Comparison of ENCODE assay signal across 16 cellular contexts in the genomic region with DNA sequence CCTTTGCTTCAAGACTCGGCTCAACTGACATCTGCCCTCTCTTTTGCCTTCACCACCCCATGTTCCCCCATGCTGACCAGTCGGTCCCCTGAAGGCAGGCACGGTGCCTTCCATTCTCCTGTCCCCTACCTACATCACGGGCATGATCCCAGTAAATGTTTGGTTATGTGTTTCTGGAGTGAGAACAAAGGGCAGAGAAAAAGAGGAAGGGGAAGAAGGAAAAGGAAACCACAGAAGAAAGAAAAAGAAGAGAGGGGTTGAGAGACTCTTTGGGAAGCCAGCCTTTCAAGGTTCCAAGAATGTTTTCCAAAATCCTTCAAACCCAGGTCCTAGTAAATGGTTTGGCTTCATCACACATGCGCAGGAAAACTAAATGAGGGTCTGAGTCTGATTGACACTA.
"Had no signal": no experiment of that assay in that cellular context is flagged by ENCODE, and none has a peak within 500 bp of the region (broad histone marks: within the 10 kb centered on the region; RNA-seq: fewer than 3 reads in every experiment).

No MANE protein-coding gene starts in this region.

- H3K36me3 Mint-ChIP-seq: stimulated activated memory B cell treated with anti-CD40 and anti-IgM and Interleukin-4, amounts not matched to agents 10 μg/mL and 1 μg/mL and 100 μg/mL, for 72 hours had no signal

- H3K9me3 ChIP-seq: body of pancreas, right lobe of liver, spleen, upper lobe of right lung had no signal

- DNase-seq: activated CD4-positive, alpha-beta T cell treated with anti-CD3 and anti-CD28 coated beads, Interleukin-2, amount 50 U/mL, for 4 hours; activated naive CD4-positive, alpha-beta T cell treated with anti-CD3 and anti-CD28 coated beads, Interleukin-2, amount 50 U/mL, for 16 hours; activated T-cell treated with anti-CD3 and anti-CD28 coated beads, Interleukin-2, amount 50 U/mL, for 1 hour; effector memory CD8-positive, alpha-beta T cell; left colon; posterior cingulate gyrus; right lobe of liver; spleen; stimulated activated CD4-positive, alpha-beta T cell treated with anti-CD3 and anti-CD28 coated beads, Interleukin-1b, Interleukin-23, amount 100 ng/mL, for 48 hours; T-helper 17 cell; upper lobe of right lung had no signal

- H3K9me3 Mint-ChIP-seq: effector memory CD8-positive, alpha-beta T cell; stimulated activated memory B cell treated with anti-CD40 and anti-IgM and Interleukin-4, amounts not matched to agents 10 μg/mL and 1 μg/mL and 100 μg/mL, for 72 hours had no signal

- H3K4me3 Mint-ChIP-seq: dendritic cell treated with granulocyte-macrophage colony-stimulating factor and Interleukin-4, amounts not matched to agents 40 ng/mL and 50 ng/mL, for 4 days; effector memory CD8-positive, alpha-beta T cell; stimulated activated memory B cell treated with anti-CD40 and anti-IgM and Interleukin-4, amounts not matched to agents 10 μg/mL and 1 μg/mL and 100 μg/mL, for 72 hours; T-helper 17 cell had no signal

- H3K4me3 ChIP-seq: body of pancreas, right lobe of liver, spleen, upper lobe of right lung had no signal

- ATAC-seq: activated CD4-positive, CD25-positive, alpha-beta regulatory T cell treated with anti-CD3 and anti-CD28 coated beads, Interleukin-2, amount 50 U/mL, for 24 hours; body of pancreas; effector memory CD8-positive, alpha-beta T cell; left colon; right lobe of liver; SK-N-SH treated with all-trans-retinoic acid at 6 μM for 48 hours; stimulated activated memory B cell treated with anti-CD40 and anti-IgM and Interleukin-4, amounts not matched to agents 10 μg/mL and 1 μg/mL and 100 μg/mL, for 72 hours; T-helper 17 cell had no signal

- H3K36me3 ChIP-seq: right lobe of liver, spleen, upper lobe of right lung had no signal

- H3K27ac Mint-ChIP-seq: dendritic cell treated with granulocyte-macrophage colony-stimulating factor and Interleukin-4, amounts not matched to agents 40 ng/mL and 50 ng/mL, for 4 days; stimulated activated memory B cell treated with anti-CD40 and anti-IgM and Interleukin-4, amounts not matched to agents 10 μg/mL and 1 μg/mL and 100 μg/mL, for 72 hours; T-helper 17 cell had no signal

- H3K27me3 Mint-ChIP-seq: effector memory CD8-positive, alpha-beta T cell had no signal

- H3K27ac ChIP-seq: body of pancreas, right lobe of liver had no signal

- H3K27me3 ChIP-seq: body of pancreas, right lobe of liver, spleen, upper lobe of right lung had no signal

- H3K4me1 ChIP-seq: body of pancreas, right lobe of liver, upper lobe of right lung had no signal
